ENCODE assay signal across 8 cellular contexts in genomic region chr17:63841350-63842172, GRCh38. TPM values are rescaled to one million over a fixed set of nuclear protein-coding genes. Genes with fewer than 3 reads are reported as not detected.
DNase-seq lines count a peak whose midpoint lies in the region; ATAC-seq and TF ChIP-seq lines count a peak whose summit lies in the region.

No MANE protein-coding gene starts in this region.

- peaks cover 5% of the 10 kb centered on the region for H3K36me3 ChIP-seq in iPS-20b (ENCODE audit: insufficient read depth, low read depth, low read length)

- peak overlapping the region; percentile 97 to 99 (median 97) for H3K4me3 Mint-ChIP-seq in brain

- H3K27ac ChIP-seq in iPS-20b (ENCODE audit: low read length): no peak overlapping the region

- DNase-seq in NCI-H345 (lab: John Stamatoyannopoulos, UW): peak; percentile 35
- no peak for DNase-seq in NCI-H345 treated with DMSO at 0.1 percent for 48 hours (lab: John Stamatoyannopoulos, UW; ENCODE audit: unreplicated experiment)
- DNase-seq in NCI-H2171 treated with DMSO at 0.1 percent for 48 hours (lab: John Stamatoyannopoulos, UW): peak; percentile 39
- no peak for DNase-seq in skeletal muscle cell (ENCODE audit: low read depth)

- H3K4me3 ChIP-seq in iPS-20b (ENCODE audit: low read length) (peak overlapping the region; percentile 96), skeletal muscle cell (ENCODE audit: low read depth, low read length) (peak overlapping the region; percentile 86)

- peaks cover 16% of the 10 kb centered on the region; the same call in 1 of the 2 replicates for H3K27me3 ChIP-seq in iPS-20b (ENCODE audit: insufficient read depth, low read length)

- peaks cover 7% of the 10 kb centered on the region for H3K36me3 Mint-ChIP-seq in brain

- ATAC-seq in GM21423 (IDR thresholded peaks at IDR 0.05; ENCODE audit: unreplicated experiment) (no peak), HG02938 (IDR thresholded peaks at IDR 0.05; ENCODE audit: unreplicated experiment) (no peak)

- H3K4me1 ChIP-seq in iPS-20b (ENCODE audit: insufficient read depth, low read length): peaks cover 25% of the 10 kb centered on the region

- H3K9me3 Mint-ChIP-seq in brain: peaks cover 0 to 2% (median 0%) of the 10 kb centered on the region in 5 experiments

- no peaks in the 10 kb centered on the region for H3K9me3 ChIP-seq in iPS-20b (ENCODE audit: insufficient read depth, low read depth, low read length)

- H3K27ac Mint-ChIP-seq in brain: peak overlapping the region; percentile 95 to 98 (median 96)

- TF ChIP-seq CTCF in brain (conservative IDR thresholded peaks at IDR 0.05): no peak

- H3K27me3 Mint-ChIP-seq in brain: peaks cover 9% of the 10 kb centered on the region

- peak overlapping the region; percentile 90 for H3K9ac ChIP-seq in iPS-20b (ENCODE audit: low read depth, low read length)

- H3K4me1 Mint-ChIP-seq in brain: peaks cover 43% of the 10 kb centered on the region

RNA-seq across cellular contexts. Expression of gene SMARCD2, which starts 0.9 kb away (rescaled TPM):
- 51.7 TPM for polyA plus RNA-seq in brain (ENCODE audit: insufficient read depth, low read depth, low replicate concordance)

RNA-seq across cellular contexts. Expression of gene FTSJ3, which starts 14.1 kb away (rescaled TPM):
- 29.5 TPM for polyA plus RNA-seq in brain (ENCODE audit: insufficient read depth, low read depth, low replicate concordance)

RNA-seq across cellular contexts. Expression of gene PSMC5, which starts 14.3 kb away (rescaled TPM):
- polyA plus RNA-seq in brain (ENCODE audit: insufficient read depth, low read depth, low replicate concordance): 258 TPM

RNA-seq across cellular contexts. Expression of gene CSH2, which starts 31.9 kb away (rescaled TPM):
- polyA plus RNA-seq in brain (ENCODE audit: insufficient read depth, low read depth, low replicate concordance): not detected

RNA-seq across cellular contexts. Expression of gene GH2, which starts 40.2 kb away (rescaled TPM):
- not detected for polyA plus RNA-seq in brain (ENCODE audit: insufficient read depth, low read depth, low replicate concordance)

Comparison
In these comparisons a context has a peak if more than half of its experiments do, and no peak if none do; other contexts are left out.
1. DNase-seq: peak in NCI-H345 (single experiment) and NCI-H2171 treated with DMSO at 0.1 percent for 48 hours (single experiment); none in NCI-H345 treated with DMSO at 0.1 percent for 48 hours (single experiment) and skeletal muscle cell (single experiment).